32 cellular contexts compared by ENCODE assay signal in genomic region chr7:77271766-77272165, GRCh38.
"Had no signal": no experiment of that assay in that cellular context is flagged by ENCODE, and none has a peak within 500 bp of the region (broad histone marks: within the 10 kb centered on the region; RNA-seq: fewer than 3 reads in every experiment).

No MANE protein-coding gene starts in this region.

- H3K27me3 ChIP-seq: adrenal gland, body of pancreas, brain microvascular endothelial cell, breast epithelium had no signal

- H3K27ac ChIP-seq: adrenal gland, body of pancreas, brain microvascular endothelial cell, breast epithelium, VCaP had no signal

- H3K4me3 ChIP-seq: adrenal gland, body of pancreas, breast epithelium had no signal

- H3K9me3 ChIP-seq: adrenal gland, body of pancreas, breast epithelium had no signal

- H3K4me1 ChIP-seq: body of pancreas, breast epithelium had no signal

- DNase-seq: activated B cell treated with CpG ODN at 0.5 μM for 24 hours; activated CD4-positive, alpha-beta memory T cell treated with anti-CD3 and anti-CD28 coated beads for 36 hours; activated CD4-positive, alpha-beta T cell treated with anti-CD3 and anti-CD28 coated beads for 4 hours; activated CD4-positive, alpha-beta T cell treated with anti-CD3 and anti-CD28 coated beads, Interleukin-2, amount 10 ng/mL, durations not matched to agents 24 days and 14 days; activated CD4-positive, alpha-beta T cell treated with anti-CD3 and anti-CD28 coated beads, Interleukin-2, amount 50 U/mL, for 1 hour; activated CD4-positive, alpha-beta T cell treated with anti-CD3 and anti-CD28 coated beads, Interleukin-2, amount 50 U/mL, for 4 hours; activated CD4-positive, CD25-positive, alpha-beta regulatory T cell treated with anti-CD3 and anti-CD28 coated beads, Interleukin-2, amount 50 U/mL, for 72 hours; activated CD8-positive, alpha-beta memory T cell treated with anti-CD3 and anti-CD28 coated beads, Interleukin-2, amount 50 U/mL, for 4 hours; activated CD8-positive, alpha-beta T cell treated with anti-CD3 and anti-CD28 coated beads for 36 hours; activated effector memory CD4-positive, alpha-beta T cell treated with anti-CD3 and anti-CD28 coated beads, Interleukin-2, amount 50 U/mL, for 16 hours; activated gamma-delta T cell treated with Interleukin-2 at 50 U/mL for 16 hours; activated naive CD4-positive, alpha-beta T cell; activated naive CD4-positive, alpha-beta T cell treated with anti-CD3 and anti-CD28 coated beads for 36 hours; activated naive CD4-positive, alpha-beta T cell treated with anti-CD3 and anti-CD28 coated beads, Interleukin-2, amount 50 U/mL, for 16 hours; activated naive CD8-positive, alpha-beta T cell treated with anti-CD3 and anti-CD28 coated beads for 36 hours; activated T-cell treated with anti-CD3 and anti-CD28 coated beads for 4 hours; activated T-cell treated with anti-CD3 and anti-CD28 coated beads, Interleukin-2, amount 50 U/mL, for 1 hour; activated T-cell treated with anti-CD3 and anti-CD28 coated beads, Interleukin-2, amount 50 U/mL, for 4 hours; activated T-cell treated with anti-CD3 and anti-CD28 coated beads, Interleukin-2, amount 50 U/mL, for 72 hours; adrenal gland; amniotic stem cell; aorta; body of pancreas; brain microvascular endothelial cell; central memory CD4-positive, alpha-beta T cell; T-helper 1 cell; T-helper 2 cell; T-helper 9 cell had no signal

- ATAC-seq: activated CD8-positive, alpha-beta T cell treated with anti-CD3 and anti-CD28 coated beads for 36 hours; activated naive CD4-positive, alpha-beta T cell treated with anti-CD3 and anti-CD28 coated beads, Interleukin-2, amount 50 U/mL, for 72 hours; activated T-cell treated with anti-CD3 and anti-CD28 coated beads, Interleukin-2, amount 50 U/mL, for 4 hours; activated T-cell treated with anti-CD3 and anti-CD28 coated beads, Interleukin-2, amount 50 U/mL, for 72 hours; activated T-helper 17 cell treated with anti-CD3 and anti-CD28 coated beads, Interleukin-2, amount 50 U/mL, for 72 hours; body of pancreas had no signal

- H3K36me3 ChIP-seq: adrenal gland, brain microvascular endothelial cell, breast epithelium had no signal
